In the genomic region with DNA sequence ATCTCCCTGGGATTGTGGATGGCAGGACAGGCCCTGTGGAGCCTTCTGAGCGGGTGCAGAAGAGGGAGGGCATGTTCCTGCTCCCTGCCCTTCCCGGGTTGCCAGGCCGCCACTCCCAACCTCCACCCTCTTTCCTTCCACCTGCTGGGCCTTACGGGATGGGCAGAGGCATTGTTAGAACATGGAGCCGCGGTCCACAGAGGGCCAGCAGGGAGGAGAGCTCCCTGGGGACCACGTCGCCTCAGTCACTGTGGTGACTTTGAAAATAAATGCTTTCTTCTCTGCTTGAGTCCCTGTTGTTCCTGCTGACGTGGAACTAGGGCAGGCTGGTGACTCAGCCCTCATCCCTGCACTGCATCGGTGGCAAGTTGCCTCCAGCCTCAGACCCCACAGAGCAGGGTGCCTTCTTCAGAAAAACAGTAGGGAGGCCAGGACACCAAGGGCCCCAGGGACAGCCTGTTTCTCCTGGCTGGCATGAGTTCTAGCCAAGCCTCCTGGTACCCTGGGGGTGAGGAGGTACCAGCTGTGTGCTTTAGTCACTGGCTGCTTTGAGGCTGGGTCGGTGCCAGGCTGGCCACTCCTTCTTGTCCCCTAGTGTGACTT, we compare ENCODE assay signal across 8 cellular contexts.
DNase-seq lines count a peak whose midpoint lies in the region; ATAC-seq and TF ChIP-seq lines count a peak whose summit lies in the region.

No MANE protein-coding gene starts in this region.

- TF ChIP-seq CTCF in Panc1 (IDR thresholded peaks at IDR 0.05) (no peak), epithelial cell of esophagus (IDR thresholded peaks at IDR 0.05; ENCODE audit: insufficient read depth, low read depth, low read length, missing control alignments) (no peak), osteoblast (IDR thresholded peaks at IDR 0.05; ENCODE audit: extremely low read depth, low read depth, low read length) (no peak)

- CTCF ChIA-PET in Panc1 (lab: Charles Lee) = interaction anchor here (0.6 kb wide), 1 partner anchor 89 kb away, joined by 5 read pairs; no protein-coding TSS in a partner anchor

- peak; percentile 46 to 49 for ATAC-seq in activated T-cell treated with anti-CD3 and anti-CD28 coated beads, Interleukin-2, amount 50 U/mL, for 4 hours
- ATAC-seq in Panc1 (peak; percentile 65), GM21786 (IDR thresholded peaks at IDR 0.05; ENCODE audit: unreplicated experiment) (no peak), GM21515 (IDR thresholded peaks at IDR 0.05; ENCODE audit: unreplicated experiment) (no peak)

- POLR2A ChIA-PET in Panc1 (lab: Charles Lee) = interaction anchor here (0.6 kb wide), 1 partner anchor 1757 kb away, joined by 10 read pairs; no protein-coding TSS in a partner anchor

- intact Hi-C loops in Panc1 (cut with micrococcal nuclease; ENCODE audit: unreplicated experiment) = no loop called here

- peaks cover 76% of the 10 kb centered on the region for H3K4me1 ChIP-seq in Panc1 (ENCODE audit: control insufficient read depth, insufficient read depth, low read length)
- peaks cover 51% of the 10 kb centered on the region for H3K4me1 ChIP-seq in osteoblast (ENCODE audit: insufficient read depth, low read length)

- peak; percentile 34 for DNase-seq in activated T-cell treated with anti-CD3 and anti-CD28 coated beads, Interleukin-2, amount 50 U/mL, for 4 hours
- no peak for DNase-seq in activated T-cell treated with anti-CD3 and anti-CD28 coated beads for 4 hours
- no peak for DNase-seq in Panc1 (ENCODE audit: low read depth, low spot score)
- peak; percentile 77 for DNase-seq in epithelial cell of esophagus (ENCODE audit: low read depth)
- peak; percentile 92 for DNase-seq in osteoblast (ENCODE audit: insufficient read length, low spot score, missing footprints)
- no peak for DNase-seq in NCI-H2029 treated with DMSO at 0.1 percent for 48 hours (lab: John Stamatoyannopoulos, UW)

- in situ Hi-C loops in Panc1 (cut with HindIII; ENCODE audit: low pct_unique_long_range_greater_than_20kb, low sequenced_read_pairs) = no loop called here

- H4K20me1 ChIP-seq in osteoblast (ENCODE audit: insufficient read depth, low read length) = peaks cover 46% of the 10 kb centered on the region

- H3K9me3 ChIP-seq in Panc1 (ENCODE audit: control insufficient read depth, insufficient read depth, low read depth, low read length) (no peaks in the 10 kb centered on the region), osteoblast (ENCODE audit: low read depth, low read length) (no peaks in the 10 kb centered on the region)

- BruUV-seq in Panc1 (replicated peaks; lab: Mats Ljungman, UMichigan) = TSS peak; percentile 35

- no peak overlapping the region for H3K4me3 Mint-ChIP-seq in activated T-cell treated with anti-CD3 and anti-CD28 coated beads, Interleukin-2, amount 50 U/mL, for 4 hours

- H3K27me3 Mint-ChIP-seq in activated T-cell treated with anti-CD3 and anti-CD28 coated beads, Interleukin-2, amount 50 U/mL, for 4 hours (ENCODE audit: low read depth) = no peaks in the 10 kb centered on the region

- peak overlapping the region; percentile 0 for H2AFZ ChIP-seq in osteoblast (ENCODE audit: low read length)

- no peaks in the 10 kb centered on the region for H3K36me3 ChIP-seq in Panc1 (ENCODE audit: control insufficient read depth, insufficient read depth, low read length)
- peaks cover 7% of the 10 kb centered on the region for H3K36me3 ChIP-seq in osteoblast (ENCODE audit: insufficient read depth, low read length)

- H3K4me1 Mint-ChIP-seq in activated T-cell treated with anti-CD3 and anti-CD28 coated beads, Interleukin-2, amount 50 U/mL, for 4 hours (ENCODE audit: low read depth) = peaks cover 53% of the 10 kb centered on the region

- peaks cover 91% of the 10 kb centered on the region for H3K79me2 ChIP-seq in osteoblast (ENCODE audit: insufficient read depth, low read length)

- H3K4me2 ChIP-seq in osteoblast (ENCODE audit: insufficient read depth, low read length) = peak overlapping the region; percentile 48

- H3K4me3 ChIP-seq in Panc1 (ENCODE audit: low read depth in 2 of 2, low read length in 2 of 2) (no peak overlapping the region), epithelial cell of esophagus (ENCODE audit: low read length) (no peak overlapping the region), osteoblast (ENCODE audit: insufficient read depth, low read length) (peak overlapping the region; percentile 17)

- H3K36me3 Mint-ChIP-seq in activated T-cell treated with anti-CD3 and anti-CD28 coated beads, Interleukin-2, amount 50 U/mL, for 4 hours (ENCODE audit: insufficient read depth) = no peaks in the 10 kb centered on the region

- no peaks in the 10 kb centered on the region for H3K9me3 Mint-ChIP-seq in activated T-cell treated with anti-CD3 and anti-CD28 coated beads, Interleukin-2, amount 50 U/mL, for 4 hours

- H3K27me3 ChIP-seq in Panc1 (ENCODE audit: control insufficient read depth, insufficient read depth, low read length) (no peaks in the 10 kb centered on the region), osteoblast (ENCODE audit: insufficient read depth, low read length) (no peaks in the 10 kb centered on the region)

- H3K27ac ChIP-seq in Panc1 (ENCODE audit: low read length) (peak overlapping the region; percentile 82), osteoblast (ENCODE audit: low read depth, low read length) (peak overlapping the region; percentile 84)

Comparison
In these comparisons a context has a peak if more than half of its experiments do, and no peak if none do; other contexts are left out.
1. DNase-seq: peak in activated T-cell treated with anti-CD3 and anti-CD28 coated beads, Interleukin-2, amount 50 U/mL, for 4 hours (single experiment), epithelial cell of esophagus (single experiment) and osteoblast (single experiment); none in activated T-cell treated with anti-CD3 and anti-CD28 coated beads for 4 hours (single experiment), Panc1 (single experiment) and NCI-H2029 treated with DMSO at 0.1 percent for 48 hours (single experiment).
2. ATAC-seq: peak in activated T-cell treated with anti-CD3 and anti-CD28 coated beads, Interleukin-2, amount 50 U/mL, for 4 hours (2 of 2) and Panc1 (single experiment); none in GM21786 (single experiment) and GM21515 (single experiment).